In genomic region chr2:101828267-101829017, GRCh38 we compare ENCODE assay signal across 10 cellular contexts.
DNase-seq lines count a peak whose midpoint lies in the region; ATAC-seq and TF ChIP-seq lines count a peak whose summit lies in the region.
"Had no signal": no experiment of that assay in that cellular context is flagged by ENCODE, and none has a peak within 500 bp of the region (broad histone marks: within the 10 kb centered on the region; RNA-seq: fewer than 3 reads in every experiment).

No MANE protein-coding gene starts in this region.

- peaks cover 55 to 83% (median 70%) of the 10 kb centered on the region in 7 donors for H3K4me1 Mint-ChIP-seq in naive thymus-derived CD4-positive, alpha-beta T cell

- H3F3A ChIP-seq in MM.1S (ENCODE audit: insufficient read depth, low read length) = peaks cover 23% of the 10 kb centered on the region; the same call in 1 of the 2 replicates

- H3K9ac ChIP-seq in DND-41 (ENCODE audit: low read depth, low read length) (no peak overlapping the region), MM.1S (ENCODE audit: low read length) (peak overlapping the region; percentile 34)

- ATAC-seq in DND-41 (ENCODE audit: insufficient read depth, low read depth) (peak; percentile 66), HG03135 (IDR thresholded peaks at IDR 0.05; ENCODE audit: unreplicated experiment) (no peak)
- ATAC-seq in naive thymus-derived CD4-positive, alpha-beta T cell = peak; percentile 91

- H3K27me3 Mint-ChIP-seq in naive thymus-derived CD4-positive, alpha-beta T cell = no peaks in the 10 kb centered on the region

- no peak for DNase-seq in DND-41
- DNase-seq in MM.1S = peak; percentile 62
- peak in 7 of 9 donors; percentile 57 to 79 (median 70) for DNase-seq in naive thymus-derived CD4-positive, alpha-beta T cell
- no peak for DNase-seq in cerebellar cortex (ENCODE audit: low spot score)
- no peak for DNase-seq in NCI-H748 (lab: John Stamatoyannopoulos, UW; ENCODE audit: unreplicated experiment)
- DNase-seq in T1000 (lab: John Stamatoyannopoulos, UW) = no peak
- DNase-seq: NCI-H2029 treated with DMSO at 0.1 percent for 48 hours, SIG-M5 had no signal

- no peaks in the 10 kb centered on the region for H3K9me3 Mint-ChIP-seq in naive thymus-derived CD4-positive, alpha-beta T cell

- H3K27me3 ChIP-seq in DND-41 (ENCODE audit: insufficient read depth, low read length, poor library complexity) (no peaks in the 10 kb centered on the region), MM.1S (replicated peaks; ENCODE audit: insufficient read depth, low read length) (no peaks in the 10 kb centered on the region)
- H3K27me3 ChIP-seq in naive thymus-derived CD4-positive, alpha-beta T cell (ENCODE audit: control insufficient read depth in 2 of 2, insufficient read depth in 2 of 2, low read length in 2 of 2) = no peaks in the 10 kb centered on the region

- H4K20me1 ChIP-seq in DND-41 (ENCODE audit: insufficient read depth, low read length) = peaks cover 23% of the 10 kb centered on the region; the same call in 1 of the 2 replicates
- no peaks in the 10 kb centered on the region for H4K20me1 ChIP-seq in MM.1S (ENCODE audit: insufficient read depth, low read length)

- H3K36me3 ChIP-seq in DND-41 (ENCODE audit: insufficient read depth, low read length) = peaks cover 79% of the 10 kb centered on the region
- no peaks in the 10 kb centered on the region for H3K36me3 ChIP-seq in MM.1S (replicated peaks; ENCODE audit: insufficient read depth, low read length)
- peaks cover 0 to 38% (median 6%) of the 10 kb centered on the region in 3 experiments for H3K36me3 ChIP-seq in naive thymus-derived CD4-positive, alpha-beta T cell (ENCODE audit: control insufficient read depth in 2 of 3, insufficient read depth in 3 of 3, low read length in 3 of 3)

- H3K4me1 ChIP-seq in DND-41 (ENCODE audit: insufficient read depth, low read length) = no peaks in the 10 kb centered on the region
- H3K4me1 ChIP-seq in MM.1S (ENCODE audit: low read length) = peaks cover 61% of the 10 kb centered on the region
- H3K4me1 ChIP-seq in naive thymus-derived CD4-positive, alpha-beta T cell (ENCODE audit: control insufficient read depth in 2 of 2, insufficient read depth in 2 of 2, low read length in 2 of 2) = peaks cover 17 to 53% of the 10 kb centered on the region in 2 donors

- no peak for TF ChIP-seq CTCF in DND-41 (IDR thresholded peaks at IDR 0.05; ENCODE audit: borderline replicate concordance, extremely low read depth, low read length, poor library complexity, severe bottlenecking)
- TF ChIP-seq CTCF in MM.1S (IDR thresholded peaks at IDR 0.05; ENCODE audit: low read length) = no peak

- no peaks in the 10 kb centered on the region for H3K9me2 ChIP-seq in MM.1S (replicated peaks; ENCODE audit: insufficient read depth, low read length)

- H3K79me2 ChIP-seq in DND-41 (ENCODE audit: insufficient read depth, low read length) = peaks cover 24% of the 10 kb centered on the region
- H3K79me2 ChIP-seq in MM.1S (ENCODE audit: low read length) = no peaks in the 10 kb centered on the region

- H3K4me3 Mint-ChIP-seq in naive thymus-derived CD4-positive, alpha-beta T cell = peak overlapping the region; percentile 31 to 85 (median 64)

- POLR2A ChIA-PET in naive thymus-derived CD4-positive, alpha-beta T cell (lab: Charles Lee) = interaction anchor here (0.6 to 3.4 kb wide), 9 partner anchors 9 to 523 kb away, joined by 3 to 25 read pairs (median 4); partner anchors contain the start of gene MAP4K4

- no peak overlapping the region for H3K4me3 ChIP-seq in DND-41 (ENCODE audit: low read depth in 1 of 2, low read length in 2 of 2)
- no peak overlapping the region for H3K4me3 ChIP-seq in MM.1S (ENCODE audit: low read length)
- H3K4me3 ChIP-seq in naive thymus-derived CD4-positive, alpha-beta T cell (ENCODE audit: low read length) = no peak overlapping the region

- H3K9me3 ChIP-seq in DND-41 (ENCODE audit: insufficient read depth, low read length, severe bottlenecking) = no peaks in the 10 kb centered on the region
- no peaks in the 10 kb centered on the region for H3K9me3 ChIP-seq in MM.1S (replicated peaks; ENCODE audit: insufficient read depth, low read length)
- no peaks in the 10 kb centered on the region for H3K9me3 ChIP-seq in naive thymus-derived CD4-positive, alpha-beta T cell (ENCODE audit: control insufficient read depth in 2 of 3, low read length in 3 of 3)

- H3K4me2 ChIP-seq in DND-41 (ENCODE audit: insufficient read depth, low read length) = no peak overlapping the region
- peak overlapping the region; percentile 33 for H3K4me2 ChIP-seq in MM.1S (ENCODE audit: low read depth, low read length)

- CTCF ChIA-PET in naive thymus-derived CD4-positive, alpha-beta T cell (lab: Charles Lee) = interaction anchor here (0.7 to 6.7 kb wide), 11 partner anchors 12 to 661 kb away, joined by 3 to 84 read pairs (median 3); no protein-coding TSS in a partner anchor

- H2AFZ ChIP-seq in DND-41 (ENCODE audit: low read depth, low read length) (no peak overlapping the region), MM.1S (ENCODE audit: low read length) (no peak overlapping the region)

- H3K27ac Mint-ChIP-seq in naive thymus-derived CD4-positive, alpha-beta T cell = peak overlapping the region; percentile 1 to 88 (median 71)

- H3K36me3 Mint-ChIP-seq in naive thymus-derived CD4-positive, alpha-beta T cell = peaks cover 5 to 38% (median 19%) of the 10 kb centered on the region in 5 donors

- intact Hi-C loops in naive thymus-derived CD4-positive, alpha-beta T cell (cut with micrococcal nuclease) = loop anchor here (5.0 kb wide), 2 partner anchors 36 to 176 kb away; no protein-coding TSS in a partner anchor

- H3K27ac ChIP-seq in DND-41 (ENCODE audit: low read length) = no peak overlapping the region; the same call in 1 of the 2 replicates
- peak overlapping the region; percentile 87 for H3K27ac ChIP-seq in MM.1S (ENCODE audit: low read length)
- peak overlapping the region; percentile 5 for H3K27ac ChIP-seq in cingulate gyrus (ENCODE audit: low read depth, low read length)
- H3K27ac ChIP-seq in naive thymus-derived CD4-positive, alpha-beta T cell (ENCODE audit: low read depth, low read length) = peak overlapping the region; percentile 33

Comparison
In these comparisons a context has a peak if more than half of its experiments do, and no peak if none do; other contexts are left out.
1. DNase-seq: peak in MM.1S (single experiment) and naive thymus-derived CD4-positive, alpha-beta T cell (7 of 9); none in DND-41 (single experiment), cerebellar cortex (single experiment), NCI-H748 (single experiment) and T1000 (single experiment).